In the genomic region with DNA sequence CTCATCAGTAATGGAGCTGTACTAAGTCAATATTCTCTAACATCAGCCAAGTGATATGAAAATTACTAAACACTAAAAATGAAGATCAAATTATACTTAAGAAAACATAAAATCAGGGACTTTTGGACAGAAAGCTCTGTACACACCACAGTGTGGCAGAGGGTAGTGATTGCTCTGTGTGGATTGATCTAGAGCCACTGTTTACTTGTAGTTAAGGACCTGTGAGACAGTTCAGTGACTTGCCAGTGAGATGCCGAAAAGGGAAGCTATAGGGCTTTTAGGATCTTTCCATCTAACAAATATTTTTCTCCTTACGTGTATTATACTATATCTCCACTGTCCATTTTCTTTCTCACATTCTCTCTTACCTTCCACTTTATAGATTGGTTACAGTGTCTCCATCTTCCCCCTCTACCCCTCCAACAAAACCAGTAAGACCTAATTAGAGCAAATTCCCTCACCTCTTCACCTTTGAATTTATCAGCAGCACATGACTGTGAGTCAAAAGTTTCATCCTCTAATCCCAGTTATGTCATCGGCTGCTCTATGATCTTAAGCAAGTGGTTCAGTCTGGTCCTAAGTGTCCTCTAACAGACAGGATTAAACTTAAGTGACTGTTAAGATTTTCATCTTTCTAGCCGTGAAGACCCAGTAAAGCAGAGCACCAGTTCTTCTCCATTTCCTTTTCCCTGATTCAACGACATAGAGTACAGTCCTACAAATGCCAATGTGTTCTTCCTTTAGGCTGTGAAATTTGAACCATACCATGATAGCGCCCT, we compare ENCODE assay signal across 14 cellular contexts. TPM values are rescaled to one million over a fixed set of nuclear protein-coding genes. Genes with fewer than 3 reads are reported as not detected.
DNase-seq lines count a peak whose midpoint lies in the region; ATAC-seq, FAIRE-seq and TF ChIP-seq lines count a peak whose summit lies in the region.
"Had no signal": no experiment of that assay in that cellular context is flagged by ENCODE, and none has a peak within 500 bp of the region (broad histone marks: within the 10 kb centered on the region; RNA-seq: fewer than 3 reads in every experiment).

No MANE protein-coding gene starts in this region.

- peaks cover 48 to 76% (median 56%) of the 10 kb centered on the region in 10 experiments for H3K4me1 ChIP-seq in BLaER1 treated with 17β-estradiol and CSF1 and Interleukin-3, amounts not matched to agents 10 nM and 100 nM
- no peaks in the 10 kb centered on the region for H3K4me1 ChIP-seq in osteoblast (ENCODE audit: insufficient read depth, low read length)
- H3K4me1 ChIP-seq: tibial artery had no signal

- TF ChIP-seq CTCF in SU-DHL-6 (IDR thresholded peaks at IDR 0.05; ENCODE audit: insufficient read depth, low read length, poor library complexity, severe bottlenecking) (no peak), osteoblast (IDR thresholded peaks at IDR 0.05; ENCODE audit: extremely low read depth, low read depth, low read length) (no peak)

- H3K9ac ChIP-seq in BLaER1 treated with 17β-estradiol and CSF1 and Interleukin-3, amounts not matched to agents 10 nM and 100 nM = peak overlapping the region; percentile 1 to 76 (median 61); a peak in 16 of 22 replicates
- peak overlapping the region; percentile 41 for H3K9ac ChIP-seq in SU-DHL-6 (ENCODE audit: low read length)

- H3K9me2 ChIP-seq in SU-DHL-6 (replicated peaks; ENCODE audit: insufficient read depth, low read length) = no peaks in the 10 kb centered on the region

- intact Hi-C loops in posterior vena cava (cut with DNase I) = no loop called here

- no peaks in the 10 kb centered on the region for H3K27me3 ChIP-seq in BLaER1 treated with 17β-estradiol and CSF1 and Interleukin-3, amounts not matched to agents 10 nM and 100 nM
- H3K27me3 ChIP-seq in SU-DHL-6 (ENCODE audit: low read length) (no peaks in the 10 kb centered on the region), osteoblast (ENCODE audit: insufficient read depth, low read length) (peaks cover 16% of the 10 kb centered on the region)
- H3K27me3 ChIP-seq: tibial artery had no signal

- H3K4me2 ChIP-seq in BLaER1 treated with 17β-estradiol and CSF1 and Interleukin-3, amounts not matched to agents 10 nM and 100 nM = peak overlapping the region; percentile 87 to 99 (median 93)
- peak overlapping the region; percentile 77 for H3K4me2 ChIP-seq in SU-DHL-6 (ENCODE audit: low read depth, low read length, poor library complexity, severe bottlenecking)
- H3K4me2 ChIP-seq in osteoblast (ENCODE audit: insufficient read depth, low read length) = no peak overlapping the region

- DNase-seq in GM19239 (ENCODE audit: insufficient read length, low spot score) (no peak), iris pigment epithelial cell (ENCODE audit: low read depth) (peak; percentile 14), posterior vena cava (ENCODE audit: low spot score) (no peak), osteoblast (ENCODE audit: insufficient read length, low spot score, missing footprints) (no peak), NCI-H1694 (lab: John Stamatoyannopoulos, UW) (no peak)
- DNase-seq: activated naive CD4-positive, alpha-beta T cell treated with anti-CD3 and anti-CD28 coated beads for 36 hours; DMS53; glutamatergic neuron; NCI-H187; tibial artery had no signal

- ATAC-seq in GM21526 (IDR thresholded peaks at IDR 0.05; ENCODE audit: low FRiP score, unreplicated experiment) = no peak

- H3K79me2 ChIP-seq in SU-DHL-6 (ENCODE audit: insufficient read depth, low read length) = peaks cover 79% of the 10 kb centered on the region
- no peaks in the 10 kb centered on the region for H3K79me2 ChIP-seq in osteoblast (ENCODE audit: insufficient read depth, low read length)

- H2AFZ ChIP-seq in SU-DHL-6 (ENCODE audit: low read depth, low read length, severe bottlenecking) (no peak overlapping the region), osteoblast (ENCODE audit: low read length) (no peak overlapping the region)

- peaks cover 72 to 98% (median 91%) of the 10 kb centered on the region in 11 experiments for H3K36me3 ChIP-seq in BLaER1 treated with 17β-estradiol and CSF1 and Interleukin-3, amounts not matched to agents 10 nM and 100 nM
- H3K36me3 ChIP-seq in SU-DHL-6 (ENCODE audit: low read length) (peaks cover 45% of the 10 kb centered on the region), osteoblast (ENCODE audit: insufficient read depth, low read length) (no peaks in the 10 kb centered on the region)
- H3K36me3 ChIP-seq: tibial artery had no signal

- H3K27ac ChIP-seq in BLaER1 treated with 17β-estradiol and CSF1 and Interleukin-3, amounts not matched to agents 10 nM and 100 nM = peak overlapping the region; percentile 52 to 96 (median 85); a peak in 21 of 22 replicates
- H3K27ac ChIP-seq in SU-DHL-6 (ENCODE audit: low read depth, low read length) = peak overlapping the region; percentile 81
- H3K27ac ChIP-seq in osteoblast (ENCODE audit: low read depth, low read length) = no peak overlapping the region
- H3K27ac ChIP-seq: tibial artery had no signal

- H3F3A ChIP-seq in SU-DHL-6 (ENCODE audit: insufficient read depth) = peaks cover 17% of the 10 kb centered on the region

- peaks cover 0 to 35% (median 13%) of the 10 kb centered on the region in 11 experiments; a peak in 15 of 22 replicates for H4K20me1 ChIP-seq in BLaER1 treated with 17β-estradiol and CSF1 and Interleukin-3, amounts not matched to agents 10 nM and 100 nM
- no peaks in the 10 kb centered on the region for H4K20me1 ChIP-seq in SU-DHL-6 (ENCODE audit: low read depth, low read length)
- no peaks in the 10 kb centered on the region for H4K20me1 ChIP-seq in osteoblast (ENCODE audit: insufficient read depth, low read length)

- H3K4me3 ChIP-seq in BLaER1 treated with 17β-estradiol and CSF1 and Interleukin-3, amounts not matched to agents 10 nM and 100 nM = peak overlapping the region; percentile 33 to 91 (median 82); a peak in 18 of 20 replicates
- H3K4me3 ChIP-seq in SU-DHL-6 (ENCODE audit: insufficient read depth, low read length, poor library complexity, severe bottlenecking) (peak overlapping the region; percentile 29), osteoblast (ENCODE audit: insufficient read depth, low read length) (no peak overlapping the region)
- H3K4me3 ChIP-seq: tibial artery had no signal

- peak; percentile 55 for FAIRE-seq in GM19239 (lab: Jason Lieb, UNC)

- peaks cover 9 to 65% (median 51%) of the 10 kb centered on the region in 11 experiments; a peak in 20 of 22 replicates for H3K9me3 ChIP-seq in BLaER1 treated with 17β-estradiol and CSF1 and Interleukin-3, amounts not matched to agents 10 nM and 100 nM (replicated peaks in 1 of 11)
- no peaks in the 10 kb centered on the region for H3K9me3 ChIP-seq in SU-DHL-6 (ENCODE audit: insufficient read depth, low read length)
- H3K9me3 ChIP-seq in osteoblast (ENCODE audit: low read depth, low read length) = no peaks in the 10 kb centered on the region
- H3K9me3 ChIP-seq: tibial artery had no signal

RNA-seq across cellular contexts. Expression of gene PIK3CG, which starts 6.9 kb away (rescaled TPM):
- 1 to 10 TPM; 4.7 to 7.0 TPM for total RNA-seq in posterior vena cava
- not detected in 2 replicates for total RNA-seq in osteoblast
- total RNA-seq: renal cortical epithelial cell had no signal
